Comparison of ENCODE assay signal across 1 cellular context in the genomic region with DNA sequence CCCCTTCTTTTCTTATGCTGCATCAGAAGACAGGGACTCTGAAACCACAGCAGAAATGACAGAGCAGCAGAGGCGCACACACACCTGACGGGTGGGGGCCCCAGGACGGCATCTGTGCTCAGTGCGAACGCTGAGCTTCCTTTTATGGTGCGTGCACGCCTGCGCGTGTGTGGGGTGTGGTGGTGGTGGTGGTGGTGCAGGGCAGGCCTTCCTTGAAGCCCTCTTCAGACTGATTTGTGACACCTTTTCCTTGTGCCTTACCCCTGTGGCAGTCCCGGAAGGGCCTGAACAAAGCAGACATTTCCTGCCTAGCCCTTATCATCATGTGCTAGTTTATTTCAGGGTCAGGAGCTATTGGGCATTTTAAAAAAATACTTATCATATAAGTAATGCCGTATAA.
TF ChIP-seq lines count a peak whose summit lies in the region.

No MANE protein-coding gene starts in this region.

TF ChIP-seq in HepG2, 621 proteins besides CTCF, POLR2A, EP300 and RAD21 (continued from another document):
- TF ChIP-seq, protein P1, sequence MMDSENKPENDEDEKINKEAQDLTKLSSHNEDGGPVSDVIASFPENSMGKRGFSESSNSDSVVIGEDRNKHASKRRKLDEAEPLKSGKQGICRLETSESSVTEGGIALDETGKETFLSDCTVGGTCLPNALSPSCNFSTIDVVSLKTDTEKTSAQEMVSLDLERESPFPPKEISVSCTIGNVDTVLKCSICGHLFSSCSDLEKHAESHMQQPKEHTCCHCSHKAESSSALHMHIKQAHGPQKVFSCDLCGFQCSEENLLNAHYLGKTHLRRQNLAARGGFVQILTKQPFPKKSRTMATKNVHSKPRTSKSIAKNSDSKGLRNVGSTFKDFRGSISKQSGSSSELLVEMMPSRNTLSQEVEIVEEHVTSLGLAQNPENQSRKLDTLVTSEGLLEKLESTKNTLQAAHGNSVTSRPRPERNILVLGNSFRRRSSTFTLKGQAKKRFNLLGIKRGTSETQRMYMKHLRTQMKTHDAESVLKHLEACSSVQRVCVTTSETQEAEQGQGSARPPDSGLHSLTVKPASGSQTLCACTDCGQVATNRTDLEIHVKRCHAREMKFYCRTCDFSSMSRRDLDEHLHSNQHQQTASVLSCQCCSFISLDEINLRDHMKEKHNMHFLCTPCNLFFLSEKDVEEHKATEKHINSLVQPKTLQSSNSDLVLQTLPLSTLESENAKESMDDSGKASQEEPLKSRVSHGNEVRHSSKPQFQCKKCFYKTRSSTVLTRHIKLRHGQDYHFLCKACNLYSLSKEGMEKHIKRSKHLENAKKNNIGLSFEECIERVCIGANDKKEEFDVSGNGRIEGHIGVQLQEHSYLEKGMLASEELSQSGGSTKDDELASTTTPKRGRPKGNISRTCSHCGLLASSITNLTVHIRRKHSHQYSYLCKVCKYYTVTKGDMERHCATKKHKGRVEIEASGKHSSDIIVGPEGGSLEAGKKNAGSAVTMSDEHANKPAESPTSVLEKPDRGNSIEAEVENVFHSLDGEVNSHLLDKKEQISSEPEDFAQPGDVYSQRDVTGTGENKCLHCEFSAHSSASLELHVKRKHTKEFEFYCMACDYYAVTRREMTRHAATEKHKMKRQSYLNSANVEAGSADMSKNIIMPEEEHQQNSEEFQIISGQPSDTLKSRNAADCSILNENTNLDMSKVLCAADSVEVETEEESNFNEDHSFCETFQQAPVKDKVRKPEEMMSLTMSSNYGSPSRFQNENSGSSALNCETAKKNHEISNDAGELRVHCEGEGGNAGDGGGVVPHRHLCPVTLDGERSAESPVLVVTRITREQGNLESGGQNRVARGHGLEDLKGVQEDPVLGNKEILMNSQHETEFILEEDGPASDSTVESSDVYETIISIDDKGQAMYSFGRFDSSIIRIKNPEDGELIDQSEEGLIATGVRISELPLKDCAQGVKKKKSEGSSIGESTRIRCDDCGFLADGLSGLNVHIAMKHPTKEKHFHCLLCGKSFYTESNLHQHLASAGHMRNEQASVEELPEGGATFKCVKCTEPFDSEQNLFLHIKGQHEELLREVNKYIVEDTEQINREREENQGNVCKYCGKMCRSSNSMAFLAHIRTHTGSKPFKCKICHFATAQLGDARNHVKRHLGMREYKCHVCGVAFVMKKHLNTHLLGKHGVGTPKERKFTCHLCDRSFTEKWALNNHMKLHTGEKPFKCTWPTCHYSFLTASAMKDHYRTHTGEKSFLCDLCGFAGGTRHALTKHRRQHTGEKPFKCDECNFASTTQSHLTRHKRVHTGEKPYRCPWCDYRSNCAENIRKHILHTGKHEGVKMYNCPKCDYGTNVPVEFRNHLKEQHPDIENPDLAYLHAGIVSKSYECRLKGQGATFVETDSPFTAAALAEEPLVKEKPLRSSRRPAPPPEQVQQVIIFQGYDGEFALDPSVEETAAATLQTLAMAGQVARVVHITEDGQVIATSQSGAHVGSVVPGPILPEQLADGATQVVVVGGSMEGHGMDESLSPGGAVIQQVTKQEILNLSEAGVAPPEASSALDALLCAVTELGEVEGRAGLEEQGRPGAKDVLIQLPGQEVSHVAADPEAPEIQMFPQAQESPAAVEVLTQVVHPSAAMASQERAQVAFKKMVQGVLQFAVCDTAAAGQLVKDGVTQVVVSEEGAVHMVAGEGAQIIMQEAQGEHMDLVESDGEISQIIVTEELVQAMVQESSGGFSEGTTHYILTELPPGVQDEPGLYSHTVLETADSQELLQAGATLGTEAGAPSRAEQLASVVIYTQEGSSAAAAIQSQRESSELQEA (CRISPR knock-in tag; IDR thresholded peaks at IDR 0.05; ENCODE audit: not compliant biosample characterization) = no peak
- TF ChIP-seq, protein P2, sequence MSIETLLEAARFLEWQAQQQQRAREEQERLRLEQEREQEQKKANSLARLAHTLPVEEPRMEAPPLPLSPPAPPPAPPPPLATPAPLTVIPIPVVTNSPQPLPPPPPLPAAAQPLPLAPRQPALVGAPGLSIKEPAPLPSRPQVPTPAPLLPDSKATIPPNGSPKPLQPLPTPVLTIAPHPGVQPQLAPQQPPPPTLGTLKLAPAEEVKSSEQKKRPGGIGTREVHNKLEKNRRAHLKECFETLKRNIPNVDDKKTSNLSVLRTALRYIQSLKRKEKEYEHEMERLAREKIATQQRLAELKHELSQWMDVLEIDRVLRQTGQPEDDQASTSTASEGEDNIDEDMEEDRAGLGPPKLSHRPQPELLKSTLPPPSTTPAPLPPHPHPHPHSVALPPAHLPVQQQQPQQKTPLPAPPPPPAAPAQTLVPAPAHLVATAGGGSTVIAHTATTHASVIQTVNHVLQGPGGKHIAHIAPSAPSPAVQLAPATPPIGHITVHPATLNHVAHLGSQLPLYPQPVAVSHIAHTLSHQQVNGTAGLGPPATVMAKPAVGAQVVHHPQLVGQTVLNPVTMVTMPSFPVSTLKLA (IDR thresholded peaks at IDR 0.05) = no peak
- TF ChIP-seq, protein P3, sequence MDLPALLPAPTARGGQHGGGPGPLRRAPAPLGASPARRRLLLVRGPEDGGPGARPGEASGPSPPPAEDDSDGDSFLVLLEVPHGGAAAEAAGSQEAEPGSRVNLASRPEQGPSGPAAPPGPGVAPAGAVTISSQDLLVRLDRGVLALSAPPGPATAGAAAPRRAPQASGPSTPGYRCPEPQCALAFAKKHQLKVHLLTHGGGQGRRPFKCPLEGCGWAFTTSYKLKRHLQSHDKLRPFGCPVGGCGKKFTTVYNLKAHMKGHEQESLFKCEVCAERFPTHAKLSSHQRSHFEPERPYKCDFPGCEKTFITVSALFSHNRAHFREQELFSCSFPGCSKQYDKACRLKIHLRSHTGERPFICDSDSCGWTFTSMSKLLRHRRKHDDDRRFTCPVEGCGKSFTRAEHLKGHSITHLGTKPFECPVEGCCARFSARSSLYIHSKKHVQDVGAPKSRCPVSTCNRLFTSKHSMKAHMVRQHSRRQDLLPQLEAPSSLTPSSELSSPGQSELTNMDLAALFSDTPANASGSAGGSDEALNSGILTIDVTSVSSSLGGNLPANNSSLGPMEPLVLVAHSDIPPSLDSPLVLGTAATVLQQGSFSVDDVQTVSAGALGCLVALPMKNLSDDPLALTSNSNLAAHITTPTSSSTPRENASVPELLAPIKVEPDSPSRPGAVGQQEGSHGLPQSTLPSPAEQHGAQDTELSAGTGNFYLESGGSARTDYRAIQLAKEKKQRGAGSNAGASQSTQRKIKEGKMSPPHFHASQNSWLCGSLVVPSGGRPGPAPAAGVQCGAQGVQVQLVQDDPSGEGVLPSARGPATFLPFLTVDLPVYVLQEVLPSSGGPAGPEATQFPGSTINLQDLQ (CRISPR knock-in tag; IDR thresholded peaks at IDR 0.05) = no peak
- TF ChIP-seq ZNF788 (CRISPR knock-in tag; IDR thresholded peaks at IDR 0.05; ENCODE audit: borderline replicate concordance) = no peak
- TF ChIP-seq SUZ12 (IDR thresholded peaks at IDR 0.05; ENCODE audit: low read depth, low read length) = no peak
